In the genomic region with DNA sequence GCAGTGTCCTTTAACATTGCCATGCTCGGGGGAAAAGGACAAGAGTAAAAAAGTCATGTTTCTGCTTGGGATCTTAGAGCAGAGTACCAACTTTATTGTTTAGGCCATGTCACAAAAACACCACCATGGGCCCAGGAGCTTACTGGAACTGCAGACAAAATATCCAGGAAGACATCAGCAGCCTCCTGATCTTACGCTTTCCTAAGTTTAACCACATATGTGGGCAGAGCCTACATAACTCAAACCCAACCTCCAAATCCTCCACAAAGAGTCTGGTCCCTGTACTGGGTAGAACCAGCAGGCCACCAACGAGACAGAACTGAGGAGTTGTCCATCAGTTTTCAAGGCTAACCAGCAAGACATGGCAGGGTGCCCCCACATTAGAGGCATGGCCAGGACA, we compare ENCODE assay signal across 24 cellular contexts.
"Had no signal": no experiment of that assay in that cellular context is flagged by ENCODE, and none has a peak within 500 bp of the region (broad histone marks: within the 10 kb centered on the region; RNA-seq: fewer than 3 reads in every experiment).

No MANE protein-coding gene starts in this region.

- H3K4me3 Mint-ChIP-seq: memory B cell; naive B cell; nephron; stimulated activated memory B cell treated with anti-CD40 and anti-IgM and Interleukin-4, amounts not matched to agents 10 μg/mL and 1 μg/mL and 100 μg/mL, for 72 hours; stimulated activated naive CD8-positive, alpha-beta T cell treated with anti-CD3 and anti-CD28 coated beads, Interleukin-15, Interleukin-2, amounts not matched to agents 100 ng/mL and 50 ng/mL, for 24 hours had no signal

- H3K27ac ChIP-seq: dorsolateral prefrontal cortex, heart right ventricle, left ventricle myocardium inferior, lower lobe of right lung, pancreas, right lobe of liver, spleen, testis, tibial nerve had no signal

- H3K9me3 ChIP-seq: heart right ventricle, left ventricle myocardium inferior, lower lobe of right lung, pancreas, right lobe of liver, spleen, testis, tibial nerve had no signal

- H3K36me3 ChIP-seq: heart right ventricle, left ventricle myocardium inferior, lower lobe of right lung, pancreas, right lobe of liver, spleen, tibial nerve had no signal

- H3K4me1 ChIP-seq: lower lobe of right lung, pancreas, right lobe of liver, testis, tibial nerve had no signal

- H3K4me3 ChIP-seq: dorsolateral prefrontal cortex, heart right ventricle, left ventricle myocardium inferior, lower lobe of right lung, pancreas, right lobe of liver, spleen, testis, tibial nerve had no signal

- DNase-seq: cortex of kidney; dorsolateral prefrontal cortex; effector CD8-positive, alpha-beta T cell; heart right ventricle; hypothalamus; left cardiac atrium; left ventricle myocardium inferior; lower lobe of right lung; naive B cell; occipital lobe; pancreas; right lobe of liver; spleen; stimulated activated CD4-positive, alpha-beta T cell treated with anti-CD3 and anti-CD28 coated beads, Interleukin-15, amount 100 ng/mL, for 24 hours; stimulated activated CD4-positive, alpha-beta T cell treated with anti-CD3 and anti-CD28 coated beads, Interleukin-1b, Interleukin-23, amount 100 ng/mL, for 48 hours; stimulated activated CD4-positive, alpha-beta T cell treated with anti-CD3 and anti-CD28 coated beads, Interleukin-4, amount 100 ng/mL, for 24 hours; testis had no signal

- ATAC-seq: esophagus mucosa; heart right ventricle; left cardiac atrium; lower lobe of right lung; pancreas; right lobe of liver; stimulated activated memory B cell treated with anti-CD40 and anti-IgM and Interleukin-4, amounts not matched to agents 10 μg/mL and 1 μg/mL and 100 μg/mL, for 72 hours had no signal

- H3K27me3 Mint-ChIP-seq: memory B cell; naive B cell; stimulated activated memory B cell treated with anti-CD40 and anti-IgM and Interleukin-4, amounts not matched to agents 10 μg/mL and 1 μg/mL and 100 μg/mL, for 72 hours had no signal

- H3K4me1 Mint-ChIP-seq: memory B cell; stimulated activated memory B cell treated with anti-CD40 and anti-IgM and Interleukin-4, amounts not matched to agents 10 μg/mL and 1 μg/mL and 100 μg/mL, for 72 hours had no signal

- H3K27me3 ChIP-seq: pancreas, right lobe of liver, testis had no signal

- H3K27ac Mint-ChIP-seq: memory B cell; naive B cell; nephron; progenitor cell of endocrine pancreas; stimulated activated memory B cell treated with anti-CD40 and anti-IgM and Interleukin-4, amounts not matched to agents 10 μg/mL and 1 μg/mL and 100 μg/mL, for 72 hours; stimulated activated naive CD8-positive, alpha-beta T cell treated with anti-CD3 and anti-CD28 coated beads, Interleukin-15, Interleukin-2, amounts not matched to agents 100 ng/mL and 50 ng/mL, for 24 hours had no signal

- H3K9me3 Mint-ChIP-seq: memory B cell; naive B cell; nephron; stimulated activated memory B cell treated with anti-CD40 and anti-IgM and Interleukin-4, amounts not matched to agents 10 μg/mL and 1 μg/mL and 100 μg/mL, for 72 hours; stimulated activated naive CD8-positive, alpha-beta T cell treated with anti-CD3 and anti-CD28 coated beads, Interleukin-15, Interleukin-2, amounts not matched to agents 100 ng/mL and 50 ng/mL, for 24 hours had no signal

- H3K36me3 Mint-ChIP-seq: naive B cell; stimulated activated memory B cell treated with anti-CD40 and anti-IgM and Interleukin-4, amounts not matched to agents 10 μg/mL and 1 μg/mL and 100 μg/mL, for 72 hours had no signal
